In genomic region chr4:154740462-154740861, GRCh38 we compare ENCODE assay signal across 24 cellular contexts. TPM values are rescaled to one million over a fixed set of nuclear protein-coding genes. Genes with fewer than 3 reads are reported as not detected.
DNase-seq lines count a peak whose midpoint lies in the region; ATAC-seq and TF ChIP-seq lines count a peak whose summit lies in the region.
"Had no signal": no experiment of that assay in that cellular context is flagged by ENCODE, and none has a peak within 500 bp of the region (broad histone marks: within the 10 kb centered on the region; RNA-seq: fewer than 3 reads in every experiment).

No MANE protein-coding gene starts in this region.

- no peak overlapping the region for H3K4me3 Mint-ChIP-seq in stimulated activated naive CD8-positive, alpha-beta T cell treated with anti-CD3 and anti-CD28 coated beads, Interleukin-15, amount 100 ng/mL, for 72 hours
- H3K4me3 Mint-ChIP-seq in neural crest cell: peak overlapping the region; percentile 61
- H3K4me3 Mint-ChIP-seq: CD4-positive, alpha-beta T cell; HFFc6 had no signal

- DNase-seq in stimulated activated naive CD8-positive, alpha-beta T cell treated with anti-CD3 and anti-CD28 coated beads, Interleukin-15, Interleukin-2, amounts not matched to agents 100 U/mL and 50 U/mL, for 24 hours: no peak
- no peak for DNase-seq in stimulated activated naive CD8-positive, alpha-beta T cell treated with anti-CD3 and anti-CD28 coated beads, Interleukin-15, amount 100 ng/mL, for 72 hours
- peak; percentile 16 for DNase-seq in hepatocyte (ENCODE audit: low spot score)
- no peak for DNase-seq in neural crest cell (ENCODE audit: low read depth, low spot score)
- no peak for DNase-seq in mesenchymal stem cell
- DNase-seq in suprapubic skin (ENCODE audit: low spot score in 2 of 2): no peak
- no peak for DNase-seq in ascending aorta (ENCODE audit: low spot score in 2 of 2)
- DNase-seq: BE2C; Caco-2; CD4-positive, alpha-beta T cell; HFFc6; MM.1S; NCI-H1092 treated with DMSO at 0.1 percent for 48 hours; NCI-H2081; NK-92 treated with Interleukin-12 subunit alpha and Interleukin-12 subunit beta, amount 100 ng/mL, for 24 hours; Peyer's patch; SHP77 had no signal

- H3K4me3 ChIP-seq in hepatocyte: no peak overlapping the region
- H3K4me3 ChIP-seq in mesenchymal stem cell (ENCODE audit: insufficient read depth in 1 of 2, low read depth in 1 of 2, low read length in 2 of 2): no peak overlapping the region
- H3K4me3 ChIP-seq in suprapubic skin: no peak overlapping the region
- no peak overlapping the region for H3K4me3 ChIP-seq in ascending aorta
- H3K4me3 ChIP-seq: Peyer's patch, SK-N-MC had no signal

- H3K4me1 Mint-ChIP-seq in stimulated activated naive CD8-positive, alpha-beta T cell treated with anti-CD3 and anti-CD28 coated beads, Interleukin-15, amount 100 ng/mL, for 72 hours: peaks cover 25% of the 10 kb centered on the region
- peaks cover 25% of the 10 kb centered on the region for H3K4me1 Mint-ChIP-seq in neural crest cell

- no peak overlapping the region for H2AFZ ChIP-seq in hepatocyte
- H2AFZ ChIP-seq in mesenchymal stem cell (ENCODE audit: low read depth, low read length): no peak overlapping the region

- H3K9ac ChIP-seq in mesenchymal stem cell (ENCODE audit: low read length): no peak overlapping the region

- peaks cover 67% of the 10 kb centered on the region for H3K27me3 Mint-ChIP-seq in stimulated activated naive CD8-positive, alpha-beta T cell treated with anti-CD3 and anti-CD28 coated beads, Interleukin-15, amount 100 ng/mL, for 72 hours
- H3K27me3 Mint-ChIP-seq in neural crest cell (ENCODE audit: low read depth): peaks cover 81% of the 10 kb centered on the region

- H3K4ac ChIP-seq in mesenchymal stem cell (ENCODE audit: low read depth in 1 of 2, low read length in 2 of 2): no peak overlapping the region

- no peak overlapping the region for H4K91ac ChIP-seq in mesenchymal stem cell (ENCODE audit: low read length)

- no peak for TF ChIP-seq POLR2A in suprapubic skin (IDR thresholded peaks at IDR 0.05)

- H3K4me2 ChIP-seq in hepatocyte (no peak overlapping the region), mesenchymal stem cell (ENCODE audit: low read length, poor library complexity, severe bottlenecking) (no peak overlapping the region)

- TF ChIP-seq CTCF in hepatocyte (IDR thresholded peaks at IDR 0.05; ENCODE audit: poor library complexity): no peak
- no peak for TF ChIP-seq CTCF in neural crest cell (conservative IDR thresholded peaks at IDR 0.05)
- no peak for TF ChIP-seq CTCF in suprapubic skin (IDR thresholded peaks at IDR 0.05)
- no peak for TF ChIP-seq CTCF in ascending aorta (IDR thresholded peaks at IDR 0.05)

- no peak overlapping the region for H3K14ac ChIP-seq in mesenchymal stem cell (ENCODE audit: low read length in 2 of 2)

- H2BK15ac ChIP-seq in mesenchymal stem cell (ENCODE audit: low read depth, poor library complexity, severe bottlenecking): no peak overlapping the region

- peaks cover 25% of the 10 kb centered on the region for H3K4me1 ChIP-seq in hepatocyte (ENCODE audit: insufficient read depth)
- peaks cover 25% of the 10 kb centered on the region for H3K4me1 ChIP-seq in mesenchymal stem cell (ENCODE audit: control insufficient read depth, insufficient read depth, low read depth, low read length)
- H3K4me1 ChIP-seq in suprapubic skin: peaks cover 35% of the 10 kb centered on the region
- H3K4me1 ChIP-seq in ascending aorta: peaks cover 3 to 4% of the 10 kb centered on the region in 2 donors
- H3K4me1 ChIP-seq: BE2C had no signal

- H3K36me3 ChIP-seq in hepatocyte (replicated peaks; ENCODE audit: insufficient read depth, low read depth) (no peaks in the 10 kb centered on the region), mesenchymal stem cell (ENCODE audit: control insufficient read depth in 1 of 2, insufficient read depth in 2 of 2, low read depth in 1 of 2, low read length in 2 of 2) (peaks cover 0 to 3% of the 10 kb centered on the region in 2 experiments), suprapubic skin (no peaks in the 10 kb centered on the region), ascending aorta (no peaks in the 10 kb centered on the region)
- H3K36me3 ChIP-seq: BE2C, Peyer's patch had no signal

- H3K36me3 Mint-ChIP-seq in neural crest cell (ENCODE audit: low read depth): no peaks in the 10 kb centered on the region

- no peaks in the 10 kb centered on the region for H3K9me3 ChIP-seq in hepatocyte (ENCODE audit: low read depth)
- H3K9me3 ChIP-seq in mesenchymal stem cell (ENCODE audit: control insufficient read depth, low read length): no peaks in the 10 kb centered on the region
- no peaks in the 10 kb centered on the region for H3K9me3 ChIP-seq in suprapubic skin
- H3K9me3 ChIP-seq in ascending aorta: no peaks in the 10 kb centered on the region
- H3K9me3 ChIP-seq: BE2C, Caco-2, Peyer's patch had no signal

- H3K9me3 Mint-ChIP-seq in stimulated activated naive CD8-positive, alpha-beta T cell treated with anti-CD3 and anti-CD28 coated beads, Interleukin-15, amount 100 ng/mL, for 72 hours: no peaks in the 10 kb centered on the region
- no peaks in the 10 kb centered on the region for H3K9me3 Mint-ChIP-seq in neural crest cell
- H3K9me3 Mint-ChIP-seq: CD4-positive, alpha-beta T cell had no signal

- no peak for TF ChIP-seq EP300 in suprapubic skin (IDR thresholded peaks at IDR 0.05)

- intact Hi-C loops in ascending aorta (cut with DNase I): no loop called here

- no peak overlapping the region for H3K18ac ChIP-seq in mesenchymal stem cell (ENCODE audit: low read depth in 1 of 2, low read length in 2 of 2)

- no peak overlapping the region for H2AK5ac ChIP-seq in mesenchymal stem cell (ENCODE audit: low read length, severe bottlenecking)

- no peak overlapping the region for H2BK5ac ChIP-seq in mesenchymal stem cell (ENCODE audit: low read depth, low read length, poor library complexity, severe bottlenecking)

- H3K23ac ChIP-seq in mesenchymal stem cell (ENCODE audit: low read length in 2 of 2): peak overlapping the region in 1 of 2 experiments; percentile 86

- H3K27ac ChIP-seq in hepatocyte: no peak overlapping the region
- no peak overlapping the region for H3K27ac ChIP-seq in mesenchymal stem cell (ENCODE audit: low read length, poor library complexity, severe bottlenecking)
- H3K27ac ChIP-seq in suprapubic skin: no peak overlapping the region
- H3K27ac ChIP-seq in ascending aorta: no peak overlapping the region
- H3K27ac ChIP-seq: Peyer's patch, SK-N-MC had no signal

- H3K27me3 ChIP-seq in hepatocyte (peaks cover 71% of the 10 kb centered on the region), mesenchymal stem cell (ENCODE audit: control insufficient read depth in 1 of 2, insufficient read depth in 1 of 2, low read length in 2 of 2) (peaks cover 41 to 48% of the 10 kb centered on the region in 2 experiments), suprapubic skin (peaks cover 45% of the 10 kb centered on the region), ascending aorta (no peaks in the 10 kb centered on the region)

- no peak overlapping the region for H3K27ac Mint-ChIP-seq in stimulated activated naive CD8-positive, alpha-beta T cell treated with anti-CD3 and anti-CD28 coated beads, Interleukin-15, amount 100 ng/mL, for 72 hours
- no peak overlapping the region for H3K27ac Mint-ChIP-seq in neural crest cell (ENCODE audit: unreplicated experiment)
- H3K27ac Mint-ChIP-seq: CD4-positive, alpha-beta T cell; HFFc6 had no signal

- H4K8ac ChIP-seq in mesenchymal stem cell (ENCODE audit: low read length): no peak overlapping the region

- no peak overlapping the region for H2BK120ac ChIP-seq in mesenchymal stem cell (ENCODE audit: low read depth, low read length)

- peak; percentile 12 for ATAC-seq in stimulated activated naive CD8-positive, alpha-beta T cell treated with anti-CD3 and anti-CD28 coated beads, Interleukin-15, Interleukin-2, amounts not matched to agents 100 U/mL and 50 U/mL, for 24 hours
- no peak for ATAC-seq in stimulated activated naive CD8-positive, alpha-beta T cell treated with anti-CD3 and anti-CD28 coated beads, Interleukin-15, amount 100 ng/mL, for 72 hours
- no peak for ATAC-seq in GM18873 (IDR thresholded peaks at IDR 0.05; ENCODE audit: low FRiP score, unreplicated experiment)

- no peaks in the 10 kb centered on the region for H3K79me1 ChIP-seq in mesenchymal stem cell (replicated peaks; ENCODE audit: low read length, poor library complexity, severe bottlenecking)

- no peaks in the 10 kb centered on the region for H3K9me2 ChIP-seq in hepatocyte (replicated peaks; ENCODE audit: insufficient read depth)

- no peaks in the 10 kb centered on the region for H3K79me2 ChIP-seq in hepatocyte

- H2BK12ac ChIP-seq in mesenchymal stem cell (ENCODE audit: low read length in 2 of 2): no peak overlapping the region

- WGBS in hepatocyte (ENCODE audit: low lambda C conversion rate, missing lambda C conversion rate): 42% methylated on average over 24 of the region's 24 CpGs
- 19% methylated on average over 24 of the region's 24 CpGs for WGBS in mesenchymal stem cell
- 60% methylated on average over 23 of the region's 24 CpGs for WGBS in suprapubic skin

- no peaks in the 10 kb centered on the region for H4K20me1 ChIP-seq in hepatocyte (ENCODE audit: insufficient read depth, poor library complexity, severe bottlenecking)

RNA-seq across cellular contexts. Expression of gene LRAT, which starts 3.3 kb away (rescaled TPM):
- total RNA-seq in hepatocyte (3.5 and 4.7 TPM in 2 replicates), neural crest cell (0.09 and 0.20 TPM in 2 replicates), suprapubic skin (1 to 10 TPM in 1 of 4 donors, under 1 TPM in 3; 0.11 to 1.2 (median 0.60) TPM), ascending aorta (not detected)
- polyA plus RNA-seq in hepatocyte: 2.6 and 4.4 TPM in 2 replicates
- not detected for polyA plus RNA-seq in mesenchymal stem cell (2013, experiment 1 of 2)
- not detected for polyA plus RNA-seq in mesenchymal stem cell (2013, experiment 2 of 2)
- total RNA-seq: A172; CD4-positive, alpha-beta T cell; HFFc6; HT-29; LHCN-M2 had no signal

RNA-seq across cellular contexts. Expression of gene RBM46, which starts 40.6 kb away (rescaled TPM):
- 0.07 TPM in 1 of 2 replicates, not detected in the other for total RNA-seq in hepatocyte
- not detected in 2 replicates for polyA plus RNA-seq in hepatocyte
- not detected in 2 replicates for total RNA-seq in neural crest cell
- polyA plus RNA-seq in mesenchymal stem cell (2013, experiment 1 of 2): not detected
- polyA plus RNA-seq in mesenchymal stem cell (2013, experiment 2 of 2): not detected
- total RNA-seq in suprapubic skin: not detected
- not detected for total RNA-seq in ascending aorta
- total RNA-seq: A172; Caco-2; CD4-positive, alpha-beta T cell; H4; HFFc6; HT-29; NCI-H460; Peyer's patch had no signal
